Comparison of ENCODE assay signal across 8 cellular contexts in genomic region chr14:69259531-69260245, GRCh38. TPM values are rescaled to one million over a fixed set of nuclear protein-coding genes. Genes with fewer than 3 reads are reported as not detected.
DNase-seq lines count a peak whose midpoint lies in the region; TF ChIP-seq lines count a peak whose summit lies in the region.

Gene GALNT16 (plus strand): TSS chr14:69260158. CDS start chr14:69260291, 133 bp downstream.

- H3K36me3 ChIP-seq in transverse colon: no peaks in the 10 kb centered on the region

- peaks cover 6 to 32% (median 26%) of the 10 kb centered on the region in 4 donors for H3K4me1 ChIP-seq in transverse colon

- TF ChIP-seq CTCF in lower leg skin (IDR thresholded peaks at IDR 0.05) (no peak), transverse colon (IDR thresholded peaks at IDR 0.05) (peak in 4 of 5 experiments; percentile 18 to 29 (median 24))

- no peaks in the 10 kb centered on the region for H3K9me3 ChIP-seq in transverse colon

- 1 to 4% methylated on average over 26 to 65 of the region's 82 CpGs for WGBS in lower leg skin, 2 donors
- WGBS in transverse colon (ENCODE audit: low coverage in 1 of 2), 2 donors: 3% methylated on average over 25 of the region's 82 CpGs; no CpG with 5 or more reads in 1 of the 2 donors

- H3K27ac ChIP-seq in transverse colon: peak within 1 kb of the TSS; percentile 21 to 31 (median 24)

- H3K4me3 ChIP-seq in lower leg skin (ENCODE audit: low read depth, poor library complexity, severe bottlenecking) (peak within 1 kb of the TSS; percentile 36), transverse colon (peak within 1 kb of the TSS; percentile 36 to 57 (median 46))

- no peak for TF ChIP-seq POLR2A in lower leg skin (IDR thresholded peaks at IDR 0.05)
- TF ChIP-seq POLR2A in transverse colon (IDR thresholded peaks at IDR 0.05): no peak

- peak; percentile 32 for DNase-seq in NCI-H345 (lab: John Stamatoyannopoulos, UW)
- no peak for DNase-seq in NCI-H345 treated with DMSO at 0.1 percent for 48 hours (lab: John Stamatoyannopoulos, UW; ENCODE audit: unreplicated experiment)
- peak; percentile 19 for DNase-seq in NCI-H2171 treated with DMSO at 0.1 percent for 48 hours (lab: John Stamatoyannopoulos, UW)
- DNase-seq in cerebellum (ENCODE audit: low spot score): peak; percentile 75
- DNase-seq in lower leg skin (ENCODE audit: low spot score in 2 of 2): no peak
- DNase-seq in transverse colon: peak; percentile 25
- DNase-seq in SKM-1 (lab: John Stamatoyannopoulos, UW; ENCODE audit: unreplicated experiment): no peak
- DNase-seq in pons (ENCODE audit: low spot score): no peak

- no peak for TF ChIP-seq EP300 in transverse colon (IDR thresholded peaks at IDR 0.05; ENCODE audit: low read depth)

- H3K27me3 ChIP-seq in transverse colon: peaks cover 76% of the 10 kb centered on the region

- intact Hi-C loops in lower leg skin (cut with DNase I; ENCODE audit: low total_unique reads): no loop called here
- intact Hi-C loops in transverse colon (cut with DNase I; ENCODE audit: low total_unique reads): no loop called here

- in situ Hi-C loops in transverse colon (cut with MboI; ENCODE audit: low pct_ligation_motif_present in 1 of 4, low pct_unique_long_range_greater_than_20kb in 1 of 4, low sequenced_read_pairs in 3 of 4): loop anchor here in 1 of 4 donors (10.0 kb wide), 1 partner anchor 195 kb away; no protein-coding TSS in a partner anchor

RNA-seq across cellular contexts. Expression of gene GALNT16, which starts in this region (rescaled TPM):
- total RNA-seq in cerebellum: 9.3 TPM
- total RNA-seq in lower leg skin: 1 to 10 TPM in 2 of 4 donors, under 1 TPM in 2; 0.72 to 8.2 (median 2.9) TPM
- total RNA-seq in transverse colon: 10 to 100 TPM in 1 of 4 donors, 1 to 10 TPM in 3; 2.5 to 11.3 (median 2.8) TPM

Comparison
In these comparisons a context has a peak if more than half of its experiments do, and no peak if none do; other contexts are left out.
1. DNase-seq: peak in NCI-H345 (single experiment), NCI-H2171 treated with DMSO at 0.1 percent for 48 hours (single experiment), cerebellum (single experiment) and transverse colon (single experiment); none in NCI-H345 treated with DMSO at 0.1 percent for 48 hours (single experiment), lower leg skin (0 of 2), SKM-1 (single experiment) and pons (single experiment).
2. CTCF ChIP-seq: peak in transverse colon (4 of 5); none in lower leg skin (0 of 3).